21 cellular contexts compared by ENCODE assay signal in genomic region chr1:177898377-177898648, GRCh38.
A peak's percentile ranks its signal among the peaks of the same experiment; 100 is the strongest.
DNase-seq lines count a peak whose midpoint lies in the region; ATAC-seq and TF ChIP-seq lines count a peak whose summit lies in the region.
"Had no signal": no experiment of that assay in that cellular context is flagged by ENCODE, and none has a peak within 500 bp of the region (broad histone marks: within the 10 kb centered on the region; RNA-seq: fewer than 3 reads in every experiment).

No MANE protein-coding gene starts in this region.

- POLR2A ChIA-PET in HEK293T (lab: Yijun Ruan, JAX), result no interaction called here

- H3K27me3 ChIP-seq in foreskin keratinocyte, result no peaks in the 10 kb centered on the region
- H3K27me3 ChIP-seq: BLaER1 treated with 17β-estradiol and CSF1 and Interleukin-3, amounts not matched to agents 10 nM and 100 nM had no signal

- TF ChIP-seq CTCF in foreskin keratinocyte (conservative IDR thresholded peaks at IDR 0.05), result no peak

- H3K27ac ChIP-seq in foreskin keratinocyte, result peak overlapping the region; percentile 9
- H3K27ac ChIP-seq: 22Rv1; BLaER1 treated with 17β-estradiol and CSF1 and Interleukin-3, amounts not matched to agents 10 nM and 100 nM; RWPE1 had no signal

- CTCF ChIA-PET in HEK293T (lab: Yijun Ruan, JAX), result no interaction called here

- peaks cover 5% of the 10 kb centered on the region for H3K4me1 ChIP-seq in foreskin keratinocyte
- H3K4me1 ChIP-seq: BLaER1 treated with 17β-estradiol and CSF1 and Interleukin-3, amounts not matched to agents 10 nM and 100 nM had no signal

- no peak for ATAC-seq in foreskin keratinocyte
- ATAC-seq: T-cell had no signal

- DNase-seq in DMS153 (lab: John Stamatoyannopoulos, UW) (peak; percentile 100), DMS153 treated with DMSO at 0.1 percent for 48 hours (lab: John Stamatoyannopoulos, UW; ENCODE audit: unreplicated experiment) (no peak), HEK293T (ENCODE audit: extremely low spot score) (no peak), NCI-H774 (lab: John Stamatoyannopoulos, UW) (peak; percentile 67), foreskin keratinocyte (no peak), NCI-H345 treated with DMSO at 0.1 percent for 48 hours (lab: John Stamatoyannopoulos, UW; ENCODE audit: unreplicated experiment) (no peak), HCEC 1CT (no peak)
- no peak for DNase-seq in stimulated activated CD4-positive, alpha-beta T cell treated with anti-CD3 and anti-CD28 coated beads, Interleukin-12 subunit alpha, Interleukin-12 subunit beta, amount 100 ng/mL, for 4 hours
- DNase-seq: ACHN; CD4-positive, alpha-beta memory T cell; EL; GF-D8; HFFc6; Kasumi-1; NCI-H1417 treated with DMSO at 0.1 percent for 48 hours; NCI-H524 treated with DMSO at 0.1 percent for 48 hours; NK-92 treated with Interleukin-12 subunit alpha and Interleukin-12 subunit beta, amount 100 ng/mL, for 24 hours; T-cell had no signal

TF ChIP-seq in HEK293T, 16 proteins besides CTCF, POLR2A, EP300 and RAD21:
- no peak for TF ChIP-seq ELF4 (IDR thresholded peaks at IDR 0.05)
- TF ChIP-seq, protein P1, sequence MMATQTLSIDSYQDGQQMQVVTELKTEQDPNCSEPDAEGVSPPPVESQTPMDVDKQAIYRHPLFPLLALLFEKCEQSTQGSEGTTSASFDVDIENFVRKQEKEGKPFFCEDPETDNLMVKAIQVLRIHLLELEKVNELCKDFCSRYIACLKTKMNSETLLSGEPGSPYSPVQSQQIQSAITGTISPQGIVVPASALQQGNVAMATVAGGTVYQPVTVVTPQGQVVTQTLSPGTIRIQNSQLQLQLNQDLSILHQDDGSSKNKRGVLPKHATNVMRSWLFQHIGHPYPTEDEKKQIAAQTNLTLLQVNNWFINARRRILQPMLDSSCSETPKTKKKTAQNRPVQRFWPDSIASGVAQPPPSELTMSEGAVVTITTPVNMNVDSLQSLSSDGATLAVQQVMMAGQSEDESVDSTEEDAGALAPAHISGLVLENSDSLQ (IDR thresholded peaks at IDR 0.05), result peak; percentile 13; the same call in 1 of the 2 replicates

Comparison
In these comparisons a context has a peak if more than half of its experiments do, and no peak if none do; other contexts are left out.
1. DNase-seq: peak in DMS153 (single experiment) and NCI-H774 (single experiment); none in DMS153 treated with DMSO at 0.1 percent for 48 hours (single experiment), HEK293T (single experiment), foreskin keratinocyte (0 of 2), NCI-H345 treated with DMSO at 0.1 percent for 48 hours (single experiment), stimulated activated CD4-positive, alpha-beta T cell treated with anti-CD3 and anti-CD28 coated beads, Interleukin-12 subunit alpha, Interleukin-12 subunit beta, amount 100 ng/mL, for 4 hours (single experiment) and HCEC 1CT (single experiment).